In genomic region chr10:96843823-96844222, GRCh38 we compare ENCODE assay signal across 21 cellular contexts. TPM values are rescaled to one million over a fixed set of nuclear protein-coding genes. Genes with fewer than 3 reads are reported as not detected.
DNase-seq lines count a peak whose midpoint lies in the region; ATAC-seq, FAIRE-seq and TF ChIP-seq lines count a peak whose summit lies in the region.
"Had no signal": no experiment of that assay in that cellular context is flagged by ENCODE, and none has a peak within 500 bp of the region (broad histone marks: within the 10 kb centered on the region; RNA-seq: fewer than 3 reads in every experiment).

No MANE protein-coding gene starts in this region.

- ATAC-seq in WTC11 (no peak), HepG2 (no peak), GM18520 (IDR thresholded peaks at IDR 0.05; ENCODE audit: unreplicated experiment) (no peak)
- ATAC-seq: Panc1 had no signal

- H3K4me2 ChIP-seq in HepG2 (ENCODE audit: low read depth, low read length) (no peak overlapping the region), smooth muscle cell (no peak overlapping the region)

- H2AFZ ChIP-seq in HepG2 (ENCODE audit: low read length) (no peak overlapping the region), smooth muscle cell (ENCODE audit: low read depth) (no peak overlapping the region)

- peak; percentile 15 for DNase-seq in DMS 273 (lab: John Stamatoyannopoulos, UW; ENCODE audit: unreplicated experiment)
- DNase-seq in DMS 273 treated with DMSO at 0.1 percent for 48 hours (lab: John Stamatoyannopoulos, UW), result no peak
- DNase-seq in WTC11 (ENCODE audit: low spot score), result no peak
- DNase-seq in HepG2 (ENCODE audit: low spot score), result no peak
- DNase-seq in smooth muscle cell (lab: John Stamatoyannopoulos, UW; ENCODE audit: unreplicated experiment), result no peak
- no peak for DNase-seq in EL
- DNase-seq in ovary, result no peak
- DNase-seq: ACHN; CD4-positive, alpha-beta memory T cell; GF-D8; Karpas-422; NCI-H187; NCI-H446 treated with DMSO at 0.1 percent for 48 hours; NCI-H69; NK-92 treated with Interleukin-12 subunit alpha and Interleukin-12 subunit beta, amount 100 ng/mL, for 24 hours had no signal

- H4K20me1 ChIP-seq in HepG2 (ENCODE audit: insufficient read depth, low read length) (peaks cover 12% of the 10 kb centered on the region; the same call in 1 of the 2 replicates), smooth muscle cell (ENCODE audit: low read depth) (peaks cover 98% of the 10 kb centered on the region)

- H3K27ac ChIP-seq in HepG2 (ENCODE audit: extremely low read length, insufficient read depth, low read length) (peak overlapping the region; percentile 77), smooth muscle cell (ENCODE audit: low read depth) (peak overlapping the region; percentile 5), ovary (no peak overlapping the region)
- H3K27ac ChIP-seq: 22Rv1 had no signal

- no peaks in the 10 kb centered on the region for H3K9me3 Mint-ChIP-seq in WTC11
- H3K9me3 Mint-ChIP-seq: IgD-negative memory B cell had no signal

- TF ChIP-seq RAD21 in HepG2 (CRISPR knock-in tag; IDR thresholded peaks at IDR 0.05), result no peak

- H3K4me1 ChIP-seq in HepG2 (ENCODE audit: insufficient read depth, low read length), result peaks cover 90% of the 10 kb centered on the region
- peaks cover 6% of the 10 kb centered on the region for H3K4me1 ChIP-seq in smooth muscle cell (ENCODE audit: low read depth)
- H3K4me1 ChIP-seq in ovary (ENCODE audit: insufficient read depth), result peaks cover 12% of the 10 kb centered on the region

- peak overlapping the region; percentile 88 for H3K27ac Mint-ChIP-seq in WTC11

- H3F3A ChIP-seq in smooth muscle cell (ENCODE audit: low read depth), result no peaks in the 10 kb centered on the region

- no TSS peak for BruUV-seq in HepG2 (replicated peaks; lab: Mats Ljungman, UMichigan)

- H3K36me3 ChIP-seq in HepG2 (replicated peaks in 1 of 2; ENCODE audit: control insufficient read depth in 1 of 2, insufficient read depth in 2 of 2, low read length in 2 of 2), result no peaks in the 10 kb centered on the region; a peak in 3 of 5 replicates
- H3K36me3 ChIP-seq in smooth muscle cell (ENCODE audit: low read depth), result no peaks in the 10 kb centered on the region
- H3K36me3 ChIP-seq in ovary, result no peaks in the 10 kb centered on the region

- in situ Hi-C loops in HepG2 (cut with HindIII; ENCODE audit: extremely low pct_ligation_motif_present, low pct_unique_long_range_greater_than_20kb), result no loop called here

- WGBS in HepG2 (ENCODE audit: low lambda C conversion rate), result 93% methylated on average over 2 of the region's 2 CpGs
- 89% methylated on average over 2 of the region's 2 CpGs for WGBS in smooth muscle cell (ENCODE audit: low lambda C conversion rate)
- 97 to 99% (median 98%) methylated on average over 2 of the region's 2 CpGs for WGBS in ovary, 3 donors

- peaks cover 94% of the 10 kb centered on the region for H3K79me2 ChIP-seq in HepG2 (ENCODE audit: insufficient read depth, low read length)
- H3K79me2 ChIP-seq in smooth muscle cell (ENCODE audit: low read depth), result peaks cover 97% of the 10 kb centered on the region

- no peaks in the 10 kb centered on the region for H3K27me3 Mint-ChIP-seq in WTC11 (ENCODE audit: low read depth)
- H3K27me3 Mint-ChIP-seq: CD4-positive, alpha-beta memory T cell; IgD-negative memory B cell had no signal

- FAIRE-seq in HepG2 (lab: Jason Lieb, UNC), result no peak
- FAIRE-seq: H1 had no signal

- CTCF ChIA-PET in WTC11 (lab: Charles Lee), result interaction anchor here (1.2 kb wide), 2 partner anchors 203 kb away, joined by 3 read pairs; no protein-coding TSS in a partner anchor
- CTCF ChIA-PET in HepG2 (lab: Yijun Ruan, JAX; ENCODE audit: low intra/inter-chr PET ratio, low total read pairs), result no interaction called here

- POLR2A ChIA-PET in WTC11 (lab: Charles Lee), result no interaction called here
- POLR2A ChIA-PET in HepG2 (lab: Yijun Ruan, JAX), result interaction anchor here (0.9 to 2.0 kb wide), 2 partner anchors 20 to 41 kb away, joined by 3 to 7 read pairs; no protein-coding TSS in a partner anchor

- TF ChIP-seq EP300 in HepG2 (IDR thresholded peaks at IDR 0.05; ENCODE audit: low read depth in 2 of 2, low read length in 2 of 2) (no peak), HepG2 (CRISPR knock-in tag; IDR thresholded peaks at IDR 0.05; ENCODE audit: borderline replicate concordance) (no peak), ovary (IDR thresholded peaks at IDR 0.05) (no peak)

- no peak overlapping the region for H3K4me3 ChIP-seq in HepG2 (replicated peaks in 1 of 3; ENCODE audit: insufficient read depth in 1 of 3, low read depth in 2 of 3, low read length in 3 of 3)
- no peak overlapping the region for H3K4me3 ChIP-seq in smooth muscle cell
- H3K4me3 ChIP-seq in ovary, result no peak overlapping the region
- H3K4me3 ChIP-seq: BLaER1 treated with 17β-estradiol and CSF1 and Interleukin-3, amounts not matched to agents 10 nM and 100 nM had no signal

- no peaks in the 10 kb centered on the region for H3K27me3 ChIP-seq in HepG2 (ENCODE audit: control insufficient read depth in 1 of 2, insufficient read depth in 2 of 2, low read length in 2 of 2)
- H3K27me3 ChIP-seq in smooth muscle cell (ENCODE audit: low read depth), result no peaks in the 10 kb centered on the region
- no peaks in the 10 kb centered on the region for H3K27me3 ChIP-seq in ovary
- H3K27me3 ChIP-seq: BLaER1 treated with 17β-estradiol and CSF1 and Interleukin-3, amounts not matched to agents 10 nM and 100 nM had no signal

- no peaks in the 10 kb centered on the region for H3K36me3 Mint-ChIP-seq in WTC11

- H3K4me3 Mint-ChIP-seq in WTC11, result no peak overlapping the region

- no peak for TF ChIP-seq CTCF in WTC11 (IDR thresholded peaks at IDR 0.05)
- TF ChIP-seq CTCF in HepG2 (CRISPR knock-in tag; IDR thresholded peaks at IDR 0.05), result no peak
- no peak for TF ChIP-seq CTCF in smooth muscle cell (IDR thresholded peaks at IDR 0.05; ENCODE audit: borderline replicate concordance, insufficient read depth, poor library complexity, severe bottlenecking)
- TF ChIP-seq CTCF in ovary (IDR thresholded peaks at IDR 0.05), result no peak

- peaks cover 50% of the 10 kb centered on the region for H3K4me1 Mint-ChIP-seq in WTC11

- TF ChIP-seq POLR2A in HepG2 (IDR thresholded peaks at IDR 0.05; ENCODE audit: insufficient read depth in 1 of 2, low read depth in 2 of 2, low read length in 2 of 2) (no peak), ovary (IDR thresholded peaks at IDR 0.05) (no peak)

- H3K9ac ChIP-seq in HepG2 (ENCODE audit: insufficient read depth, low read depth, low read length) (peak overlapping the region; percentile 42), smooth muscle cell (ENCODE audit: low read depth) (no peak overlapping the region)

- intact Hi-C loops in HepG2 (cut with micrococcal nuclease; ENCODE audit: unreplicated experiment) (loop anchor here (1.0 kb wide), 1 partner anchor 20 kb away; no protein-coding TSS in a partner anchor), ovary (cut with DNase I) (no loop called here)

- H3K9me3 ChIP-seq in HepG2 (ENCODE audit: low read length) (no peaks in the 10 kb centered on the region), smooth muscle cell (replicated peaks; ENCODE audit: low read depth) (no peaks in the 10 kb centered on the region), ovary (no peaks in the 10 kb centered on the region)
- H3K9me3 ChIP-seq: BLaER1 treated with 17β-estradiol and CSF1 and Interleukin-3, amounts not matched to agents 10 nM and 100 nM had no signal

TF ChIP-seq in WTC11, 78 proteins besides CTCF, POLR2A, EP300 and RAD21 (continues in another document):
- TF ChIP-seq ZNF138 (CRISPR knock-in tag; conservative IDR thresholded peaks at IDR 0.05) (no peak), SP1 (CRISPR knock-in tag; conservative IDR thresholded peaks at IDR 0.05) (no peak)

TF ChIP-seq in HepG2, 621 proteins besides CTCF, POLR2A, EP300 and RAD21:
- TF ChIP-seq KMT2A (CRISPR knock-in tag; IDR thresholded peaks at IDR 0.05) (no peak), PCBP2 (optimal IDR thresholded peaks at IDR 0.05; ENCODE audit: low read depth, low read length, poor library complexity, severe bottlenecking) (peak; percentile 73), HNRNPK (IDR thresholded peaks at IDR 0.05; ENCODE audit: low read depth, low read length, poor library complexity, severe bottlenecking) (peak; percentile 92)

RNA-seq across cellular contexts. Expression of gene LCOR, which starts 11.7 kb away (rescaled TPM):
- total RNA-seq in WTC11 (2021) (23.9 to 28.1 TPM (median 24.2 TPM) in 3 replicates), HepG2 (2016; rRNA removed; fragmentation: Illumina TruSeq; extraction: Trizol) (23.7 and 42.0 TPM in 2 replicates), smooth muscle cell (27.8 and 29.9 TPM in 2 replicates), ovary (10 to 100 TPM; 22.5 to 44.9 (median 37.7) TPM)
- 14.6 and 17.2 TPM in 2 replicates for total RNA-seq in HepG2 (2016; cell fraction: cytosol; rRNA removed; fragmentation: Illumina TruSeq; extraction: Trizol; ENCODE audit: low read depth)
- total RNA-seq in HepG2 (2016; cell fraction: insoluble cytoplasmic fraction; rRNA removed; fragmentation: Illumina TruSeq; extraction: Trizol), result 20.6 and 37.9 TPM in 2 replicates
- 11.7 and 11.8 TPM in 2 replicates for total RNA-seq in HepG2 (2016; cell fraction: membrane; rRNA removed; fragmentation: Illumina TruSeq; extraction: Trizol)
- 36.1 and 39.0 TPM in 2 replicates for total RNA-seq in HepG2 (2016; cell fraction: nucleus; rRNA removed; fragmentation: Illumina TruSeq; extraction: Trizol)
- polyA plus RNA-seq in HepG2 (2011; rRNA removed) (11.3 and 12.4 TPM in 2 replicates), smooth muscle cell (10.6 and 20.7 TPM in 2 replicates), ovary (1 to 10 TPM; 4.0 to 9.2 TPM)
- polyA plus RNA-seq in HepG2 (2011; cell fraction: cytosol; rRNA removed), result 4.5 and 6.9 TPM in 2 replicates
- 10.7 and 11.7 TPM in 2 replicates for polyA plus RNA-seq in HepG2 (2011; cell fraction: nucleus; rRNA removed)
- polyA plus RNA-seq in HepG2 (2012), result 16.3 and 18.9 TPM in 2 replicates
- 0.26 and 1.4 TPM in 2 replicates for polyA plus RNA-seq in HepG2 (2016; cell fraction: cytosol; fragmentation: Illumina TruSeq; extraction: Trizol; ENCODE audit: low read depth)
- 15.9 and 16.4 TPM in 2 replicates for polyA plus RNA-seq in HepG2 (2016; cell fraction: insoluble cytoplasmic fraction; fragmentation: Illumina TruSeq; extraction: Trizol; ENCODE audit: low read depth)
- polyA plus RNA-seq in HepG2 (2016; cell fraction: membrane; fragmentation: Illumina TruSeq; extraction: Trizol; ENCODE audit: low read depth), result 1.9 TPM in 2 replicates
- polyA plus RNA-seq in HepG2 (2016; cell fraction: nucleus; fragmentation: Illumina TruSeq; extraction: Trizol; ENCODE audit: insufficient read depth, low read depth), result 16.7 and 17.4 TPM in 2 replicates
- 25.3 and 37.1 TPM in 2 replicates for polyA minus RNA-seq in HepG2 (2011; rRNA and poly(A)+ RNA removed; ENCODE audit: low replicate concordance)
- polyA minus RNA-seq in HepG2 (2011; cell fraction: cytosol; rRNA and poly(A)+ RNA removed), result 37.0 and 39.8 TPM in 2 replicates
- 115 and 122 TPM in 2 replicates for polyA minus RNA-seq in HepG2 (2011; cell fraction: nucleus; rRNA and poly(A)+ RNA removed)

Comparison
In these comparisons a context has a peak if more than half of its experiments do, and no peak if none do; other contexts are left out.
1. H3K27ac ChIP-seq: peak in HepG2 (single experiment) and smooth muscle cell (single experiment); none in ovary (0 of 2).